15 cellular contexts compared by ENCODE assay signal in the genomic region with DNA sequence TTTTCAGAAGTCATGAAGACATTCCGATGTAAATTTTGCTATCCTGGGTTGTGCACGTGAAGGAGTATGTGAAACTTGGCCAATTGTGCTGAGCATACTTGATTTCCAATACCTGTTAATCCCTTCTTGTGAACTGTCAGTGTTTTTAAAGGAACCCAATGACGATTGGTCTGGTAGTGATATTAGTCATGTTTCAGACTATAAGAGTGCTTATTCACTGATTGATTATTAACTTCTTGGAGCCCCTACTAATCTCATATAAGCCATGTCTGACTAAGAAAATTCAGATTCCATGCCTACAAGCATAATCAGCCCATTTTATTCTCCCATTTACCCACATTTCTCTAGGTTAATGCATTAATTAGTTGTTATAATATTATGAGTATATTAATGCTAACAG.
"Had no signal": no experiment of that assay in that cellular context is flagged by ENCODE, and none has a peak within 500 bp of the region (broad histone marks: within the 10 kb centered on the region; RNA-seq: fewer than 3 reads in every experiment).

No MANE protein-coding gene starts in this region.

- ATAC-seq: foreskin keratinocyte, left colon, right lobe of liver had no signal

- DNase-seq: activated CD4-positive, alpha-beta memory T cell treated with anti-CD3 and anti-CD28 coated beads for 36 hours; activated CD4-positive, alpha-beta T cell treated with anti-CD3 and anti-CD28 coated beads for 48 hours; activated effector memory CD4-positive, alpha-beta T cell treated with anti-CD3 and anti-CD28 coated beads, Interleukin-2, amount 50 U/mL, for 16 hours; activated naive CD4-positive, alpha-beta T cell treated with anti-CD3 and anti-CD28 coated beads, Interleukin-2, amount 10 ng/mL, durations not matched to agents 7 days and 5 days; activated T-cell treated with anti-CD3 and anti-CD28 coated beads for 4 hours; cerebellar nuclear complex; cortex of kidney; erythroblast; foreskin keratinocyte; hippocampal formation; left colon; right lobe of liver; stimulated activated CD4-positive, alpha-beta T cell treated with anti-CD3 and anti-CD28 coated beads, Interleukin-1b, Interleukin-23, amount 100 ng/mL, for 48 hours; substantia nigra; thyroid gland had no signal
